Comparison of ENCODE assay signal across 8 cellular contexts in the genomic region with DNA sequence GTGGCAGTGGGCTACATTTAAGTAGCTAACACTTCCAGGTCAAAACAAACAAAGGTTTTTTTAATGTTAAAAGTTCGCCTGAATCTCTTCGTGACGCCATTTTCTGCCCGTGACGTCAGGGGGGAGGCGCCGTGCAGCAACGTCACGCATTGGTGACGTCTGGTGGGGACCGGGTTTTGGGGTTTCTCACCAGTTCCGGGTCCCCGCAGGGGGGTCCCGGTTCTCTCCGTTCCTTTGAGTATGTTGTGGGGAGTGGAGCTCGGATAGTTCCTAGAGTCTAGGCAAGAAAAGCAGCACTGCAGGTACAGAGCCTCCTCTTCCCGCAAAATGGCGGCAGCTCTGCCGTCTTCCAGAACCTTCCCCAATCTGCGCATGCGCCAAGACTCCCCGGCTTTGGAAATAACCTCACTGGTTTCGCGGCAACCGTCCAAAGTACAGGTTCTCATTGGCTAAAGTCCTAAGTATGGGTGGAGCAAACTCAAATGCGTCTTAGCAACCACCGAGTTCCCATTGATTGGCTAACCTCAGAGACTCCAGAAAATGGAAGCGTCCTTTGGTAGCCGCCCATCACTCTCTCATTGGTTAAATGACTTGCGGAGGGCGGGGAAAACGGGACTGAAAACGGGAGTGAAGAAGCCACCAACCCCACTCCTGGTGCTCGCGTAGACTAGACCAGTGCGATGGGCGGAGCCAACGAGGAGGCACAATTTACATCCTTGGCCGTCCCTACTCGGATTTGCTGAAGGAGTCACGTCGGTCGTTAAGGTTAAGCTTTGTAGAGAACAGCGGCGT. TPM values are rescaled to one million over a fixed set of nuclear protein-coding genes. Genes with fewer than 3 reads are reported as not detected.
DNase-seq lines count a peak whose midpoint lies in the region; ATAC-seq and TF ChIP-seq lines count a peak whose summit lies in the region.

A gene (minus strand): TSS at position 341 of the 792 bp plus-strand sequence.

- peak; percentile 87 for ATAC-seq in HG02588 (IDR thresholded peaks at IDR 0.05; ENCODE audit: unreplicated experiment)
- ATAC-seq in SK-N-SH treated with all-trans-retinoic acid at 6 μM for 48 hours, result peak; percentile 99

- H3K4me1 Mint-ChIP-seq in activated naive CD4-positive, alpha-beta T cell treated with anti-CD3 and anti-CD28 coated beads, Interleukin-2, amount 50 U/mL, for 24 hours, result peaks cover 56% of the 10 kb centered on the region

- H3K4me1 ChIP-seq in suprapubic skin, result peaks cover 35% of the 10 kb centered on the region

- TF ChIP-seq EP300 in suprapubic skin (IDR thresholded peaks at IDR 0.05), result no peak

- TF ChIP-seq CTCF in GM06990 (IDR thresholded peaks at IDR 0.05; ENCODE audit: insufficient read depth, low read length, poor library complexity, severe bottlenecking), result no peak
- no peak for TF ChIP-seq CTCF in suprapubic skin (IDR thresholded peaks at IDR 0.05)

- peak in 1 of 2 donors; percentile 93 for TF ChIP-seq POLR2A in suprapubic skin (IDR thresholded peaks at IDR 0.05)

- peaks cover 15% of the 10 kb centered on the region for H3K36me3 Mint-ChIP-seq in activated naive CD4-positive, alpha-beta T cell treated with anti-CD3 and anti-CD28 coated beads, Interleukin-2, amount 50 U/mL, for 24 hours

- peak within 1 kb of the TSS; percentile 99 for H3K27ac ChIP-seq in suprapubic skin

- peak within 1 kb of the TSS; percentile 99 for H3K27ac Mint-ChIP-seq in activated naive CD4-positive, alpha-beta T cell treated with anti-CD3 and anti-CD28 coated beads, Interleukin-2, amount 50 U/mL, for 24 hours

- peaks cover 12% of the 10 kb centered on the region for H3K36me3 ChIP-seq in GM06990 (ENCODE audit: control insufficient read depth, insufficient read depth, low read length)
- peaks cover 34% of the 10 kb centered on the region for H3K36me3 ChIP-seq in suprapubic skin

- under 1% methylated on average over 33 of the region's 45 CpGs for WGBS in suprapubic skin

- H3K27me3 ChIP-seq in GM06990 (replicated peaks; ENCODE audit: control insufficient read depth, insufficient read depth, low read length) (no peaks in the 10 kb centered on the region), suprapubic skin (no peaks in the 10 kb centered on the region)

- DNase-seq in GM06990 (ENCODE audit: extremely low read depth, insufficient read length) (peak; percentile 93), NCI-H1092 (lab: John Stamatoyannopoulos, UW) (peak; percentile 100), globus pallidus (ENCODE audit: low spot score) (peak; percentile 99), nucleus accumbens (lab: John Stamatoyannopoulos, UW) (peak; percentile 92 to 100 (median 98)), suprapubic skin (ENCODE audit: low spot score in 2 of 2) (peak; percentile 100)

- H3K27me3 Mint-ChIP-seq in activated naive CD4-positive, alpha-beta T cell treated with anti-CD3 and anti-CD28 coated beads, Interleukin-2, amount 50 U/mL, for 24 hours, result no peaks in the 10 kb centered on the region

- no peaks in the 10 kb centered on the region for H3K9me3 ChIP-seq in suprapubic skin

- H3K9me3 Mint-ChIP-seq in activated naive CD4-positive, alpha-beta T cell treated with anti-CD3 and anti-CD28 coated beads, Interleukin-2, amount 50 U/mL, for 24 hours, result no peaks in the 10 kb centered on the region

- H3K4me3 ChIP-seq in GM06990 (replicated peaks; ENCODE audit: low read depth, low read length) (peak within 1 kb of the TSS; percentile 81), suprapubic skin (peak within 1 kb of the TSS; percentile 79)

- H3K4me3 Mint-ChIP-seq in activated naive CD4-positive, alpha-beta T cell treated with anti-CD3 and anti-CD28 coated beads, Interleukin-2, amount 50 U/mL, for 24 hours, result peak within 1 kb of the TSS; percentile 94

TF ChIP-seq in SK-N-SH treated with all-trans-retinoic acid at 6 μM for 48 hours, 23 proteins besides CTCF, POLR2A, EP300 and RAD21:
- TF ChIP-seq ZC3H10 (CRISPR knock-in tag; IDR thresholded peaks at IDR 0.05) (no peak), ZNF565 (CRISPR knock-in tag; conservative IDR thresholded peaks at IDR 0.05; ENCODE audit: low read depth) (no peak), OSR1 (CRISPR knock-in tag; IDR thresholded peaks at IDR 0.05) (no peak), TCF4 (CRISPR knock-in tag; IDR thresholded peaks at IDR 0.05; ENCODE audit: borderline replicate concordance) (no peak), ZNF8 (CRISPR knock-in tag; IDR thresholded peaks at IDR 0.05) (no peak), ARNTL (CRISPR knock-in tag; IDR thresholded peaks at IDR 0.05; ENCODE audit: borderline replicate concordance, low read depth) (no peak), PPARA (CRISPR knock-in tag; IDR thresholded peaks at IDR 0.05; ENCODE audit: borderline replicate concordance) (no peak), CSDC2 (CRISPR knock-in tag; IDR thresholded peaks at IDR 0.05) (no peak), ESRRG (CRISPR knock-in tag; IDR thresholded peaks at IDR 0.05) (no peak), TOX (CRISPR knock-in tag; IDR thresholded peaks at IDR 0.05; ENCODE audit: borderline replicate concordance) (no peak), ZFP30 (CRISPR knock-in tag; IDR thresholded peaks at IDR 0.05) (no peak), ZNF70 (CRISPR knock-in tag; IDR thresholded peaks at IDR 0.05) (no peak), SNAI2 (CRISPR knock-in tag; IDR thresholded peaks at IDR 0.05) (no peak), ZFP3 (CRISPR knock-in tag; IDR thresholded peaks at IDR 0.05) (no peak)
- TF ChIP-seq, protein P1, sequence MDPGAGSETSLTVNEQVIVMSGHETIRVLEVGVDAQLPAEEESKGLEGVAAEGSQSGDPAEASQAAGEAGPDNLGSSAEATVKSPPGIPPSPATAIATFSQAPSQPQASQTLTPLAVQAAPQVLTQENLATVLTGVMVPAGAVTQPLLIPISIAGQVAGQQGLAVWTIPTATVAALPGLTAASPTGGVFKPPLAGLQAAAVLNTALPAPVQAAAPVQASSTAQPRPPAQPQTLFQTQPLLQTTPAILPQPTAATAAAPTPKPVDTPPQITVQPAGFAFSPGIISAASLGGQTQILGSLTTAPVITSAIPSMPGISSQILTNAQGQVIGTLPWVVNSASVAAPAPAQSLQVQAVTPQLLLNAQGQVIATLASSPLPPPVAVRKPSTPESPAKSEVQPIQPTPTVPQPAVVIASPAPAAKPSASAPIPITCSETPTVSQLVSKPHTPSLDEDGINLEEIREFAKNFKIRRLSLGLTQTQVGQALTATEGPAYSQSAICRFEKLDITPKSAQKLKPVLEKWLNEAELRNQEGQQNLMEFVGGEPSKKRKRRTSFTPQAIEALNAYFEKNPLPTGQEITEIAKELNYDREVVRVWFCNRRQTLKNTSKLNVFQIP (CRISPR knock-in tag; IDR thresholded peaks at IDR 0.05; ENCODE audit: borderline replicate concordance, low read depth), result no peak
- TF ChIP-seq, protein P2, sequence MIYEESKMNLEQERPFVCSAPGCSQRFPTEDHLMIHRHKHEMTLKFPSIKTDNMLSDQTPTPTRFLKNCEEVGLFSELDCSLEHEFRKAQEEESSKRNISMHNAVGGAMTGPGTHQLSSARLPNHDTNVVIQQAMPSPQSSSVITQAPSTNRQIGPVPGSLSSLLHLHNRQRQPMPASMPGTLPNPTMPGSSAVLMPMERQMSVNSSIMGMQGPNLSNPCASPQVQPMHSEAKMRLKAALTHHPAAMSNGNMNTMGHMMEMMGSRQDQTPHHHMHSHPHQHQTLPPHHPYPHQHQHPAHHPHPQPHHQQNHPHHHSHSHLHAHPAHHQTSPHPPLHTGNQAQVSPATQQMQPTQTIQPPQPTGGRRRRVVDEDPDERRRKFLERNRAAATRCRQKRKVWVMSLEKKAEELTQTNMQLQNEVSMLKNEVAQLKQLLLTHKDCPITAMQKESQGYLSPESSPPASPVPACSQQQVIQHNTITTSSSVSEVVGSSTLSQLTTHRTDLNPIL (CRISPR knock-in tag; IDR thresholded peaks at IDR 0.05; ENCODE audit: low read depth), result no peak
- TF ChIP-seq, protein P3, sequence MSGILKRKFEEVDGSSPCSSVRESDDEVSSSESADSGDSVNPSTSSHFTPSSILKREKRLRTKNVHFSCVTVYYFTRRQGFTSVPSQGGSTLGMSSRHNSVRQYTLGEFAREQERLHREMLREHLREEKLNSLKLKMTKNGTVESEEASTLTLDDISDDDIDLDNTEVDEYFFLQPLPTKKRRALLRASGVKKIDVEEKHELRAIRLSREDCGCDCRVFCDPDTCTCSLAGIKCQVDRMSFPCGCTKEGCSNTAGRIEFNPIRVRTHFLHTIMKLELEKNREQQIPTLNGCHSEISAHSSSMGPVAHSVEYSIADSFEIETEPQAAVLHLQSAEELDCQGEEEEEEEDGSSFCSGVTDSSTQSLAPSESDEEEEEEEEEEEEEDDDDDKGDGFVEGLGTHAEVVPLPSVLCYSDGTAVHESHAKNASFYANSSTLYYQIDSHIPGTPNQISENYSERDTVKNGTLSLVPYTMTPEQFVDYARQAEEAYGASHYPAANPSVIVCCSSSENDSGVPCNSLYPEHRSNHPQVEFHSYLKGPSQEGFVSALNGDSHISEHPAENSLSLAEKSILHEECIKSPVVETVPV (CRISPR knock-in tag; IDR thresholded peaks at IDR 0.05), result no peak
- TF ChIP-seq, protein P4, sequence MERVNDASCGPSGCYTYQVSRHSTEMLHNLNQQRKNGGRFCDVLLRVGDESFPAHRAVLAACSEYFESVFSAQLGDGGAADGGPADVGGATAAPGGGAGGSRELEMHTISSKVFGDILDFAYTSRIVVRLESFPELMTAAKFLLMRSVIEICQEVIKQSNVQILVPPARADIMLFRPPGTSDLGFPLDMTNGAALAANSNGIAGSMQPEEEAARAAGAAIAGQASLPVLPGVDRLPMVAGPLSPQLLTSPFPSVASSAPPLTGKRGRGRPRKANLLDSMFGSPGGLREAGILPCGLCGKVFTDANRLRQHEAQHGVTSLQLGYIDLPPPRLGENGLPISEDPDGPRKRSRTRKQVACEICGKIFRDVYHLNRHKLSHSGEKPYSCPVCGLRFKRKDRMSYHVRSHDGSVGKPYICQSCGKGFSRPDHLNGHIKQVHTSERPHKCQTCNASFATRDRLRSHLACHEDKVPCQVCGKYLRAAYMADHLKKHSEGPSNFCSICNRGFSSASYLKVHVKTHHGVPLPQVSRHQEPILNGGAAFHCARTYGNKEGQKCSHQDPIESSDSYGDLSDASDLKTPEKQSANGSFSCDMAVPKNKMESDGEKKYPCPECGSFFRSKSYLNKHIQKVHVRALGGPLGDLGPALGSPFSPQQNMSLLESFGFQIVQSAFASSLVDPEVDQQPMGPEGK (CRISPR knock-in tag; IDR thresholded peaks at IDR 0.05; ENCODE audit: borderline replicate concordance), result no peak

RNA-seq across cellular contexts. Expression of the gene that starts here (rescaled TPM):
- total RNA-seq in suprapubic skin, result 100 to 1,000 TPM in 1 of 4 donors, 10 to 100 TPM in 3; 64.5 to 104 (median 93.0) TPM

Comparison
In these comparisons a context has a peak if more than half of its experiments do, and no peak if none do; other contexts are left out.
1. Peak in every context shown above with its lines: DNase-seq, ATAC-seq, H3K4me3 ChIP-seq and H3K27ac ChIP-seq.